In genomic region chr1:1144122-1144842, GRCh38 we compare ENCODE assay signal across 8 cellular contexts. TPM values are rescaled to one million over a fixed set of nuclear protein-coding genes. Genes with fewer than 3 reads are reported as not detected.
DNase-seq lines count a peak whose midpoint lies in the region; ATAC-seq and TF ChIP-seq lines count a peak whose summit lies in the region.

No MANE protein-coding gene starts in this region.

- peaks cover 15 to 16% of the 10 kb centered on the region in 2 experiments for H3K4me1 ChIP-seq in neutrophil (ENCODE audit: control insufficient read depth in 1 of 2, insufficient read depth in 1 of 2, low read depth in 1 of 2, low read length in 1 of 2)
- no peaks in the 10 kb centered on the region for H3K4me1 ChIP-seq in osteoblast (ENCODE audit: insufficient read depth, low read length)

- H3K9me3 ChIP-seq in neutrophil (no peaks in the 10 kb centered on the region), osteoblast (ENCODE audit: low read depth, low read length) (no peaks in the 10 kb centered on the region)

- H3K4me2 ChIP-seq in osteoblast (ENCODE audit: insufficient read depth, low read length): no peak overlapping the region

- H3K36me3 ChIP-seq in neutrophil (no peaks in the 10 kb centered on the region), osteoblast (ENCODE audit: insufficient read depth, low read length) (no peaks in the 10 kb centered on the region)

- no peaks in the 10 kb centered on the region for H3K27me3 ChIP-seq in neutrophil
- H3K27me3 ChIP-seq in osteoblast (ENCODE audit: insufficient read depth, low read length): no peaks in the 10 kb centered on the region

- H3K27ac ChIP-seq in neutrophil: peak overlapping the region; percentile 79
- no peak overlapping the region for H3K27ac ChIP-seq in osteoblast (ENCODE audit: low read depth, low read length)

- TF ChIP-seq CTCF in neutrophil (IDR thresholded peaks at IDR 0.05): no peak
- no peak for TF ChIP-seq CTCF in omental fat pad (IDR thresholded peaks at IDR 0.05)
- TF ChIP-seq CTCF in osteoblast (IDR thresholded peaks at IDR 0.05; ENCODE audit: extremely low read depth, low read depth, low read length): no peak

- DNase-seq in NOMO-1 treated with DMSO at 0.1 percent for 48 hours (lab: John Stamatoyannopoulos, UW; ENCODE audit: unreplicated experiment): peak; percentile 67
- DNase-seq in activated T-helper 9 cell treated with anti-CD3 and anti-CD28 coated beads, Interleukin-2, amount 50 U/mL, for 16 hours (ENCODE audit: low read depth): peak; percentile 41
- DNase-seq in globus pallidus (ENCODE audit: low spot score): no peak
- no peak for DNase-seq in omental fat pad (ENCODE audit: low spot score)
- no peak for DNase-seq in osteoblast (ENCODE audit: insufficient read length, low spot score, missing footprints)

- ATAC-seq in GM21576 (IDR thresholded peaks at IDR 0.05; ENCODE audit: unreplicated experiment): peak; percentile 57
- ATAC-seq in GM18909 (IDR thresholded peaks at IDR 0.05; ENCODE audit: poor library complexity, unreplicated experiment): no peak
- ATAC-seq in omental fat pad (ENCODE audit: low FRiP score): no peak

- H3K79me2 ChIP-seq in osteoblast (ENCODE audit: insufficient read depth, low read length): no peaks in the 10 kb centered on the region

- H2AFZ ChIP-seq in osteoblast (ENCODE audit: low read length): no peak overlapping the region

- no peaks in the 10 kb centered on the region for H4K20me1 ChIP-seq in osteoblast (ENCODE audit: insufficient read depth, low read length)

- H3K4me3 ChIP-seq in neutrophil (ENCODE audit: low read depth in 1 of 2, low read length in 1 of 2) (peak overlapping the region; percentile 53 to 56), osteoblast (ENCODE audit: insufficient read depth, low read length) (no peak overlapping the region)

RNA-seq across cellular contexts. Expression of gene C1orf159, which starts 28.4 kb away (rescaled TPM):
- total RNA-seq in omental fat pad (10 to 100 TPM in 2 of 4 donors, 1 to 10 TPM in 2; 5.6 to 12.0 (median 9.5) TPM), osteoblast (5.4 and 8.5 TPM in 2 replicates)

RNA-seq across cellular contexts. Expression of gene TTLL10, which starts 29.4 kb away (rescaled TPM):
- total RNA-seq in omental fat pad (1 to 10 TPM in 1 of 4 donors, under 1 TPM in 2, not detected in 1; 0.48 to 1.0 (median 0.95) TPM), osteoblast (not detected in 2 replicates)

Comparison
In these comparisons a context has a peak if more than half of its experiments do, and no peak if none do; other contexts are left out.
1. DNase-seq: peak in NOMO-1 treated with DMSO at 0.1 percent for 48 hours (single experiment) and activated T-helper 9 cell treated with anti-CD3 and anti-CD28 coated beads, Interleukin-2, amount 50 U/mL, for 16 hours (single experiment); none in globus pallidus (single experiment), omental fat pad (single experiment) and osteoblast (single experiment).